14 cellular contexts compared by ENCODE assay signal in genomic region chr12:122304924-122305323, GRCh38.
"Had no signal": no experiment of that assay in that cellular context is flagged by ENCODE, and none has a peak within 500 bp of the region (broad histone marks: within the 10 kb centered on the region; RNA-seq: fewer than 3 reads in every experiment).

No MANE protein-coding gene starts in this region.

- DNase-seq: activated CD4-positive, alpha-beta memory T cell treated with anti-CD3 and anti-CD28 coated beads for 36 hours; activated CD4-positive, alpha-beta T cell treated with anti-CD3 and anti-CD28 coated beads for 4 hours; activated CD8-positive, alpha-beta memory T cell treated with anti-CD3 and anti-CD28 coated beads, Interleukin-2, amount 10 ng/mL, durations not matched to agents 7 days and 5 days; amniotic stem cell; dermis blood vessel endothelial cell; foreskin fibroblast; natural killer cell; right lobe of liver; small intestine; stimulated activated CD4-positive, alpha-beta T cell treated with anti-CD3 and anti-CD28 coated beads, Interleukin-15, amount 100 ng/mL, for 24 hours; stimulated activated CD4-positive, alpha-beta T cell treated with anti-CD3 and anti-CD28 coated beads, Interleukin-2, amount 100 ng/mL, for 48 hours; stimulated activated naive CD8-positive, alpha-beta T cell treated with anti-CD3 and anti-CD28 coated beads, Interleukin-15, amount 100 ng/mL, for 72 hours; transverse colon; uterus had no signal
